2 cellular contexts compared by ENCODE assay signal in the genomic region with DNA sequence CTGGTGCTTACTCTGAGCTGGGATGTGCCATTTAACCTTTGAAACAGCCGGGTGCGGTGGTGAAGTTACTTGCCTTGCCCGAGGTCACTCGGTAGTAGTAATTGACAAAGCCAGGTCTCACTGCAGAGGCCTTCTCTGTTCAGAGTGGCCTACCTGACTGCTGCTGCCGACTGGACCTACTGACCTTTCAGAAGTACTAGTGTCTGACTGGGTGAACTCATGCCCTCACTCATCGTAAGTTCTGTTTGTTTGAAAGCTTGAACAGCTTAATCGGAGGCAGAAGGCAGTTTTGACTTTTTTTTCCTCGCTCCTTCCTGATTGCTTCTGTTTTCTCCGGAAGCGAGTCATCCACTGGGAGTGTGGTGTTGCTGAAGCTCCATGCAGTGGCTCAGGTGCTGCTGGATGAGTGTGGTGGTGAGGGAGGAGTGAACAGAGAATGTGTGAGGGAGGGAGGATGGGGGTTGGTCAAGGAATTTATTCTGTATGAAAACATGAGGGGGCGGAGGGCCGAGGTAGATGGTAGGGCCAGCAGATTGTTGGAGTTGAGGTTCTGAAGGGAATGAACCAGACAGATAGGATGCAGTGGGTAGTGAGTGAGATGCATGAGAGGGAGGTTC.
TF ChIP-seq lines count a peak whose summit lies in the region.

No MANE protein-coding gene starts in this region.

TF ChIP-seq in K562, 482 proteins besides CTCF, POLR2A, EP300 and RAD21 (continues in another document):
- TF ChIP-seq FOSL1 (tag; conservative IDR thresholded peaks at IDR 0.05) (0 out of 2 replicates have a peak, but pooled peaks have one; percentile 19), ZEB2 (IDR thresholded peaks at IDR 0.05) (0 out of 2 replicates have a peak, but pooled peaks have one; percentile 39), ETV1 (tag; conservative IDR thresholded peaks at IDR 0.05; ENCODE audit: low read depth) (no peak), ARHGAP35 (IDR thresholded peaks at IDR 0.05; ENCODE audit: partially characterized antibody) (peak; percentile 14), TFAP4 (CRISPR knock-in tag; IDR thresholded peaks at IDR 0.05; ENCODE audit: borderline replicate concordance) (no peak), GATAD2A (IDR thresholded peaks at IDR 0.05) (0 out of 2 replicates have a peak, but pooled peaks have one; percentile 61), SMARCA4 (IDR thresholded peaks at IDR 0.05) (peak; percentile 47; the same call in 1 of the 2 replicates), DPF2 (IDR thresholded peaks at IDR 0.05) (peak; percentile 57), ZNF384 (IDR thresholded peaks at IDR 0.05; ENCODE audit: low read depth, low read length) (peak; percentile 63; the same call in 1 of the 2 replicates), FOXA3 (CRISPR knock-in tag; conservative IDR thresholded peaks at IDR 0.05 in 1 of 2, IDR thresholded peaks at IDR 0.05 in 1 of 2) (no peak), JUND (IDR thresholded peaks at IDR 0.05; ENCODE audit: borderline replicate concordance, low read depth, low read length) (peak; percentile 50; the same call in 1 of the 2 replicates), JUND (tag; IDR thresholded peaks at IDR 0.05; ENCODE audit: borderline replicate concordance, low read depth, low read length) (peak; percentile 32; the same call in 1 of the 3 replicates), TBL1XR1 (IDR thresholded peaks at IDR 0.05; ENCODE audit: low read length in 2 of 2) (no peak), DNMT1 (IDR thresholded peaks at IDR 0.05) (no peak), HNRNPH1 (optimal IDR thresholded peaks at IDR 0.05; ENCODE audit: low read depth, low read length) (no peak), ZNF175 (CRISPR knock-in tag; IDR thresholded peaks at IDR 0.05; ENCODE audit: low read depth) (no peak), FOXK2 (conservative IDR thresholded peaks at IDR 0.05 in 1 of 2, IDR thresholded peaks at IDR 0.05 in 1 of 2; ENCODE audit: low read depth in 2 of 2) (peak; percentile 30 to 35; a peak in 1 of 4 replicates), ASH1L (IDR thresholded peaks at IDR 0.05; ENCODE audit: borderline replicate concordance, low read depth, partially characterized antibody) (no peak), HDAC1 (IDR thresholded peaks at IDR 0.05) (0 out of 4 replicates have a peak, but pooled peaks of 1 of the 2 experiments have one; percentile 37), HDGF (IDR thresholded peaks at IDR 0.05) (0 out of 2 replicates have a peak, but pooled peaks have one; percentile 47), BRD9 (IDR thresholded peaks at IDR 0.05; ENCODE audit: low read depth, partially characterized antibody) (no peak)
- TF ChIP-seq, protein P1, sequence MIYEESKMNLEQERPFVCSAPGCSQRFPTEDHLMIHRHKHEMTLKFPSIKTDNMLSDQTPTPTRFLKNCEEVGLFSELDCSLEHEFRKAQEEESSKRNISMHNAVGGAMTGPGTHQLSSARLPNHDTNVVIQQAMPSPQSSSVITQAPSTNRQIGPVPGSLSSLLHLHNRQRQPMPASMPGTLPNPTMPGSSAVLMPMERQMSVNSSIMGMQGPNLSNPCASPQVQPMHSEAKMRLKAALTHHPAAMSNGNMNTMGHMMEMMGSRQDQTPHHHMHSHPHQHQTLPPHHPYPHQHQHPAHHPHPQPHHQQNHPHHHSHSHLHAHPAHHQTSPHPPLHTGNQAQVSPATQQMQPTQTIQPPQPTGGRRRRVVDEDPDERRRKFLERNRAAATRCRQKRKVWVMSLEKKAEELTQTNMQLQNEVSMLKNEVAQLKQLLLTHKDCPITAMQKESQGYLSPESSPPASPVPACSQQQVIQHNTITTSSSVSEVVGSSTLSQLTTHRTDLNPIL (CRISPR knock-in tag; IDR thresholded peaks at IDR 0.05) = no peak
- TF ChIP-seq, protein P2, sequence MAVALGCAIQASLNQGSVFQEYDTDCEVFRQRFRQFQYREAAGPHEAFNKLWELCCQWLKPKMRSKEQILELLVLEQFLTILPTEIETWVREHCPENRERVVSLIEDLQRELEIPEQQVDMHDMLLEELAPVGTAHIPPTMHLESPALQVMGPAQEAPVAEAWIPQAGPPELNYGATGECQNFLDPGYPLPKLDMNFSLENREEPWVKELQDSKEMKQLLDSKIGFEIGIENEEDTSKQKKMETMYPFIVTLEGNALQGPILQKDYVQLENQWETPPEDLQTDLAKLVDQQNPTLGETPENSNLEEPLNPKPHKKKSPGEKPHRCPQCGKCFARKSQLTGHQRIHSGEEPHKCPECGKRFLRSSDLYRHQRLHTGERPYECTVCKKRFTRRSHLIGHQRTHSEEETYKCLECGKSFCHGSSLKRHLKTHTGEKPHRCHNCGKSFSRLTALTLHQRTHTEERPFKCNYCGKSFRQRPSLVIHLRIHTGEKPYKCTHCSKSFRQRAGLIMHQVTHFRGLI (CRISPR knock-in tag; IDR thresholded peaks at IDR 0.05) = no peak
- TF ChIP-seq, protein P3, sequence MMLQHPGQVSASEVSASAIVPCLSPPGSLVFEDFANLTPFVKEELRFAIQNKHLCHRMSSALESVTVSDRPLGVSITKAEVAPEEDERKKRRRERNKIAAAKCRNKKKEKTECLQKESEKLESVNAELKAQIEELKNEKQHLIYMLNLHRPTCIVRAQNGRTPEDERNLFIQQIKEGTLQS (IDR thresholded peaks at IDR 0.05) = peak; percentile 39; the same call in 1 of the 2 replicates
- TF ChIP-seq, protein P3 (CRISPR knock-in tag; conservative IDR thresholded peaks at IDR 0.05) = no peak

TF ChIP-seq in liver, 16 proteins besides CTCF, POLR2A, EP300 and RAD21:
- TF ChIP-seq YY1 (IDR thresholded peaks at IDR 0.05) (no peak), EGR1 (IDR thresholded peaks at IDR 0.05; ENCODE audit: low read depth in 2 of 2) (no peak), HNF4A (conservative IDR thresholded peaks at IDR 0.05) (no peak), SP1 (IDR thresholded peaks at IDR 0.05) (no peak), NR2F2 (IDR thresholded peaks at IDR 0.05) (no peak), FOXA2 (IDR thresholded peaks at IDR 0.05) (no peak), GABPA (IDR thresholded peaks at IDR 0.05 in 1 of 2, conservative IDR thresholded peaks at IDR 0.05 in 1 of 2) (no peak), RXRA (IDR thresholded peaks at IDR 0.05) (no peak), TAF1 (conservative IDR thresholded peaks at IDR 0.05) (no peak), HNF4G (IDR thresholded peaks at IDR 0.05) (no peak), JUND (IDR thresholded peaks at IDR 0.05) (no peak)
- TF ChIP-seq, protein P4, sequence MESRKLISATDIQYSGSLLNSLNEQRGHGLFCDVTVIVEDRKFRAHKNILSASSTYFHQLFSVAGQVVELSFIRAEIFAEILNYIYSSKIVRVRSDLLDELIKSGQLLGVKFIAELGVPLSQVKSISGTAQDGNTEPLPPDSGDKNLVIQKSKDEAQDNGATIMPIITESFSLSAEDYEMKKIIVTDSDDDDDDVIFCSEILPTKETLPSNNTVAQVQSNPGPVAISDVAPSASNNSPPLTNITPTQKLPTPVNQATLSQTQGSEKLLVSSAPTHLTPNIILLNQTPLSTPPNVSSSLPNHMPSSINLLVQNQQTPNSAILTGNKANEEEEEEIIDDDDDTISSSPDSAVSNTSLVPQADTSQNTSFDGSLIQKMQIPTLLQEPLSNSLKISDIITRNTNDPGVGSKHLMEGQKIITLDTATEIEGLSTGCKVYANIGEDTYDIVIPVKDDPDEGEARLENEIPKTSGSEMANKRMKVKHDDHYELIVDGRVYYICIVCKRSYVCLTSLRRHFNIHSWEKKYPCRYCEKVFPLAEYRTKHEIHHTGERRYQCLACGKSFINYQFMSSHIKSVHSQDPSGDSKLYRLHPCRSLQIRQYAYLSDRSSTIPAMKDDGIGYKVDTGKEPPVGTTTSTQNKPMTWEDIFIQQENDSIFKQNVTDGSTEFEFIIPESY (IDR thresholded peaks at IDR 0.05) = no peak
- TF ChIP-seq, protein P5, sequence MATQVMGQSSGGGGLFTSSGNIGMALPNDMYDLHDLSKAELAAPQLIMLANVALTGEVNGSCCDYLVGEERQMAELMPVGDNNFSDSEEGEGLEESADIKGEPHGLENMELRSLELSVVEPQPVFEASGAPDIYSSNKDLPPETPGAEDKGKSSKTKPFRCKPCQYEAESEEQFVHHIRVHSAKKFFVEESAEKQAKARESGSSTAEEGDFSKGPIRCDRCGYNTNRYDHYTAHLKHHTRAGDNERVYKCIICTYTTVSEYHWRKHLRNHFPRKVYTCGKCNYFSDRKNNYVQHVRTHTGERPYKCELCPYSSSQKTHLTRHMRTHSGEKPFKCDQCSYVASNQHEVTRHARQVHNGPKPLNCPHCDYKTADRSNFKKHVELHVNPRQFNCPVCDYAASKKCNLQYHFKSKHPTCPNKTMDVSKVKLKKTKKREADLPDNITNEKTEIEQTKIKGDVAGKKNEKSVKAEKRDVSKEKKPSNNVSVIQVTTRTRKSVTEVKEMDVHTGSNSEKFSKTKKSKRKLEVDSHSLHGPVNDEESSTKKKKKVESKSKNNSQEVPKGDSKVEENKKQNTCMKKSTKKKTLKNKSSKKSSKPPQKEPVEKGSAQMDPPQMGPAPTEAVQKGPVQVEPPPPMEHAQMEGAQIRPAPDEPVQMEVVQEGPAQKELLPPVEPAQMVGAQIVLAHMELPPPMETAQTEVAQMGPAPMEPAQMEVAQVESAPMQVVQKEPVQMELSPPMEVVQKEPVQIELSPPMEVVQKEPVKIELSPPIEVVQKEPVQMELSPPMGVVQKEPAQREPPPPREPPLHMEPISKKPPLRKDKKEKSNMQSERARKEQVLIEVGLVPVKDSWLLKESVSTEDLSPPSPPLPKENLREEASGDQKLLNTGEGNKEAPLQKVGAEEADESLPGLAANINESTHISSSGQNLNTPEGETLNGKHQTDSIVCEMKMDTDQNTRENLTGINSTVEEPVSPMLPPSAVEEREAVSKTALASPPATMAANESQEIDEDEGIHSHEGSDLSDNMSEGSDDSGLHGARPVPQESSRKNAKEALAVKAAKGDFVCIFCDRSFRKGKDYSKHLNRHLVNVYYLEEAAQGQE (IDR thresholded peaks at IDR 0.05) = no peak
TF ChIP-seq in liver: peak in this region for 0.
